16 cellular contexts compared by ENCODE assay signal in genomic region chr2:63124850-63125249, GRCh38.
DNase-seq lines count a peak whose midpoint lies in the region; ATAC-seq lines count a peak whose summit lies in the region.
"Had no signal": no experiment of that assay in that cellular context is flagged by ENCODE, and none has a peak within 500 bp of the region (broad histone marks: within the 10 kb centered on the region; RNA-seq: fewer than 3 reads in every experiment).

No MANE protein-coding gene starts in this region.

- DNase-seq in left kidney (ENCODE audit: low read depth, low spot score) (peak; percentile 17), NCI-H1048 (lab: John Stamatoyannopoulos, UW) (no peak), HuH-7 (ENCODE audit: low spot score) (no peak), ecto neural progenitor cell (ENCODE audit: low spot score) (no peak)
- DNase-seq: anterior cingulate cortex; NCI-H1417; NCI-H69; retina; stimulated activated CD4-positive, alpha-beta T cell treated with anti-CD3 and anti-CD28 coated beads, Interleukin-4, amount 100 ng/mL, for 4 hours; stimulated activated naive CD8-positive, alpha-beta T cell treated with anti-CD3 and anti-CD28 coated beads, Interleukin-15, amount 100 ng/mL, for 72 hours; WERI-Rb-1 had no signal

- peak; percentile 65 for ATAC-seq in GM18873 (IDR thresholded peaks at IDR 0.05; ENCODE audit: low FRiP score, unreplicated experiment)
- peak; percentile 77 for ATAC-seq in GM21619 (IDR thresholded peaks at IDR 0.05; ENCODE audit: unreplicated experiment)
- peak; percentile 69 for ATAC-seq in HG03097 (IDR thresholded peaks at IDR 0.05; ENCODE audit: low FRiP score, unreplicated experiment)
- no peak for ATAC-seq in HG03571 (IDR thresholded peaks at IDR 0.05; ENCODE audit: unreplicated experiment)
- ATAC-seq: GM23338; stimulated activated naive CD8-positive, alpha-beta T cell treated with anti-CD3 and anti-CD28 coated beads, Interleukin-15, amount 100 ng/mL, for 72 hours had no signal
